18 cellular contexts compared by ENCODE assay signal in the genomic region with DNA sequence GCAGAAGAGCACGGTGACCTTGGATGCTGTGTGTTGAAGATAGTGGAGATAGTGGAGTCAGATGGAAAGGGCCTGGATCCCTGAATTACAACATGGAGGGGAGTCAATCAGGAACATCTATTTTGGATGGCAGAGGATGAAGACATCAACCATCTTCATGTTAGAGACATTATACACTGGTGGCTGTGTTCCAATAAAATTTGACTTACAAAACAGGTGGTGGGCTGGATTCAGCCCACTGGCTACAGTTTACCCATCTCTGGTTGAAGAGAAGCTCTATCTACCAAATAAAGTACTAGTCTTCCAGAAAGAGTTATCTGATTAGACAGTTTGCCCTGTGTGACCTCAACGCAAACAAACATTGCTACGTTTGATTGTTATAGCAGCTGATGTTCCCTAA.
DNase-seq lines count a peak whose midpoint lies in the region; ATAC-seq and TF ChIP-seq lines count a peak whose summit lies in the region.
"Had no signal": no experiment of that assay in that cellular context is flagged by ENCODE, and none has a peak within 500 bp of the region (broad histone marks: within the 10 kb centered on the region; RNA-seq: fewer than 3 reads in every experiment).

No MANE protein-coding gene starts in this region.

- DNase-seq in DMS 273 (lab: John Stamatoyannopoulos, UW; ENCODE audit: unreplicated experiment): peak; percentile 44
- DNase-seq in DMS 273 treated with DMSO at 0.1 percent for 48 hours (lab: John Stamatoyannopoulos, UW): no peak
- no peak for DNase-seq in WTC11 (ENCODE audit: low spot score)
- DNase-seq in NCI-H2081 treated with DMSO at 0.1 percent for 48 hours (lab: John Stamatoyannopoulos, UW): no peak
- DNase-seq in G401 (ENCODE audit: low spot score): no peak
- DNase-seq: Caco-2; CD4-positive, alpha-beta T cell; EL; NCI-H187; NCI-H510A treated with DMSO at 0.1 percent for 48 hours; NCI-H82 had no signal

- H3K27ac ChIP-seq in DOHH2 (ENCODE audit: low read depth, low read length) (no peak overlapping the region), neural cell (ENCODE audit: low read length) (peak overlapping the region; percentile 90)
- H3K27ac ChIP-seq: 22Rv1, SJSA1 had no signal

- 0 out of 2 replicates have a peak, but pooled peaks cover 4% of the 10 kb centered on the region for H4K20me1 ChIP-seq in DOHH2 (ENCODE audit: control insufficient read depth, insufficient read depth, low read depth, low read length)
- no peaks in the 10 kb centered on the region for H4K20me1 ChIP-seq in neural cell (ENCODE audit: insufficient read depth)

- TF ChIP-seq RAD21 in neural cell (conservative IDR thresholded peaks at IDR 0.05): no peak

- H3K9me3 ChIP-seq in DOHH2 (ENCODE audit: control insufficient read depth, insufficient read depth, low read length) (no peaks in the 10 kb centered on the region), neural cell (ENCODE audit: low read length) (no peaks in the 10 kb centered on the region)
- H3K9me3 ChIP-seq: Caco-2, SJSA1 had no signal

- H3F3A ChIP-seq in DOHH2 (ENCODE audit: control insufficient read depth, insufficient read depth) (no peaks in the 10 kb centered on the region), neural cell (ENCODE audit: insufficient read depth, low read length, poor library complexity, severe bottlenecking) (peaks cover 17% of the 10 kb centered on the region)

- H3K4me1 Mint-ChIP-seq in WTC11: peaks cover 20% of the 10 kb centered on the region

- no peak for TF ChIP-seq EP300 in neural cell (conservative IDR thresholded peaks at IDR 0.05; ENCODE audit: poor library complexity, severe bottlenecking)

- peak overlapping the region; percentile 50 for H3K9ac ChIP-seq in neural cell (ENCODE audit: low read length)

- H2AFZ ChIP-seq in neural cell (ENCODE audit: low read depth, low read length): no peak overlapping the region

- H3K27ac Mint-ChIP-seq in WTC11: peak overlapping the region; percentile 42; the same call in 1 of the 2 replicates
- H3K27ac Mint-ChIP-seq: B cell; CD4-positive, alpha-beta T cell had no signal

- H3K27me3 Mint-ChIP-seq in WTC11 (ENCODE audit: low read depth): no peaks in the 10 kb centered on the region
- H3K27me3 Mint-ChIP-seq: B cell; CD4-positive, alpha-beta T cell had no signal

- H3K9me2 ChIP-seq in DOHH2 (replicated peaks; ENCODE audit: control insufficient read depth, low read length) (no peaks in the 10 kb centered on the region), neural cell (ENCODE audit: insufficient read depth, low read length) (no peaks in the 10 kb centered on the region)

- POLR2A ChIA-PET in WTC11 (lab: Charles Lee): no interaction called here

- H3K9me3 Mint-ChIP-seq in WTC11: no peaks in the 10 kb centered on the region
- H3K9me3 Mint-ChIP-seq: CD4-positive, alpha-beta T cell had no signal

- TF ChIP-seq CTCF in DOHH2 (IDR thresholded peaks at IDR 0.05; ENCODE audit: low read depth, low read length, poor library complexity, severe bottlenecking) (no peak), WTC11 (IDR thresholded peaks at IDR 0.05) (no peak), neural cell (IDR thresholded peaks at IDR 0.05; ENCODE audit: poor library complexity, severe bottlenecking) (no peak)

- H3K4me3 Mint-ChIP-seq in WTC11: no peak overlapping the region
- H3K4me3 Mint-ChIP-seq: B cell; CD4-positive, alpha-beta T cell had no signal

- no peak for ATAC-seq in WTC11
- ATAC-seq in HG02610 (IDR thresholded peaks at IDR 0.05; ENCODE audit: unreplicated experiment): no peak
- ATAC-seq: Panc1 had no signal

- H3K79me2 ChIP-seq in DOHH2 (ENCODE audit: control insufficient read depth, low read length) (no peaks in the 10 kb centered on the region), neural cell (replicated peaks; ENCODE audit: insufficient read depth, low read length) (no peaks in the 10 kb centered on the region)

- H3K36me3 Mint-ChIP-seq in WTC11: no peaks in the 10 kb centered on the region

- H3K4me3 ChIP-seq in DOHH2 (ENCODE audit: low read length): no peak overlapping the region
- H3K4me3 ChIP-seq in neural cell (ENCODE audit: low read length): peak overlapping the region; percentile 50
- H3K4me3 ChIP-seq: SJSA1 had no signal

- H3K4me2 ChIP-seq in DOHH2 (ENCODE audit: low read length) (peak overlapping the region; percentile 3; the same call in 1 of the 2 replicates), neural cell (ENCODE audit: low read length) (peak overlapping the region; percentile 41)

- H3K36me3 ChIP-seq in DOHH2 (ENCODE audit: control insufficient read depth, low read length) (no peaks in the 10 kb centered on the region), neural cell (ENCODE audit: insufficient read depth, low read length) (no peaks in the 10 kb centered on the region)
- H3K36me3 ChIP-seq: SJSA1 had no signal

- no peaks in the 10 kb centered on the region for H3K27me3 ChIP-seq in DOHH2 (ENCODE audit: control insufficient read depth, low read length)
- H3K27me3 ChIP-seq in neural cell (ENCODE audit: insufficient read depth, low read depth, low read length): no peaks in the 10 kb centered on the region
- H3K27me3 ChIP-seq: SJSA1 had no signal

- H3K4me1 ChIP-seq in DOHH2 (ENCODE audit: control insufficient read depth, low read length): peaks cover 26% of the 10 kb centered on the region
- H3K4me1 ChIP-seq: Caco-2, SJSA1 had no signal

- CTCF ChIA-PET in WTC11 (lab: Charles Lee): interaction anchor here (1.4 kb wide), 1 partner anchor 245 kb away, joined by 3 read pairs; no protein-coding TSS in a partner anchor

- in situ Hi-C loops in G401 (cut with HindIII; ENCODE audit: low sequenced_read_pairs): no loop called here

TF ChIP-seq in WTC11, 78 proteins besides CTCF, POLR2A, EP300 and RAD21 (continues in another document):
- TF ChIP-seq, protein P1, sequence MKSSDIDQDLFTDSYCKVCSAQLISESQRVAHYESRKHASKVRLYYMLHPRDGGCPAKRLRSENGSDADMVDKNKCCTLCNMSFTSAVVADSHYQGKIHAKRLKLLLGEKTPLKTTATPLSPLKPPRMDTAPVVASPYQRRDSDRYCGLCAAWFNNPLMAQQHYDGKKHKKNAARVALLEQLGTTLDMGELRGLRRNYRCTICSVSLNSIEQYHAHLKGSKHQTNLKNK (CRISPR knock-in tag; IDR thresholded peaks at IDR 0.05): no peak
- TF ChIP-seq, protein P2, sequence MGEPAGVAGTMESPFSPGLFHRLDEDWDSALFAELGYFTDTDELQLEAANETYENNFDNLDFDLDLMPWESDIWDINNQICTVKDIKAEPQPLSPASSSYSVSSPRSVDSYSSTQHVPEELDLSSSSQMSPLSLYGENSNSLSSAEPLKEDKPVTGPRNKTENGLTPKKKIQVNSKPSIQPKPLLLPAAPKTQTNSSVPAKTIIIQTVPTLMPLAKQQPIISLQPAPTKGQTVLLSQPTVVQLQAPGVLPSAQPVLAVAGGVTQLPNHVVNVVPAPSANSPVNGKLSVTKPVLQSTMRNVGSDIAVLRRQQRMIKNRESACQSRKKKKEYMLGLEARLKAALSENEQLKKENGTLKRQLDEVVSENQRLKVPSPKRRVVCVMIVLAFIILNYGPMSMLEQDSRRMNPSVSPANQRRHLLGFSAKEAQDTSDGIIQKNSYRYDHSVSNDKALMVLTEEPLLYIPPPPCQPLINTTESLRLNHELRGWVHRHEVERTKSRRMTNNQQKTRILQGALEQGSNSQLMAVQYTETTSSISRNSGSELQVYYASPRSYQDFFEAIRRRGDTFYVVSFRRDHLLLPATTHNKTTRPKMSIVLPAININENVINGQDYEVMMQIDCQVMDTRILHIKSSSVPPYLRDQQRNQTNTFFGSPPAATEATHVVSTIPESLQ (CRISPR knock-in tag; IDR thresholded peaks at IDR 0.05): no peak
- TF ChIP-seq OVOL2 (CRISPR knock-in tag; IDR thresholded peaks at IDR 0.05; ENCODE audit: borderline replicate concordance): no peak
- no peak for TF ChIP-seq SOX15 (CRISPR knock-in tag; IDR thresholded peaks at IDR 0.05)
- TF ChIP-seq ATF3 (CRISPR knock-in tag; conservative IDR thresholded peaks at IDR 0.05): no peak
- no peak for TF ChIP-seq SMAD4 (CRISPR knock-in tag; IDR thresholded peaks at IDR 0.05)
- TF ChIP-seq NR3C1 (CRISPR knock-in tag; conservative IDR thresholded peaks at IDR 0.05; ENCODE audit: low read depth): no peak

TF ChIP-seq in neural cell, 6 proteins besides CTCF, POLR2A, EP300 and RAD21:
- TF ChIP-seq SMC3 (conservative IDR thresholded peaks at IDR 0.05; ENCODE audit: poor library complexity): no peak
- TF ChIP-seq MXI1 (conservative IDR thresholded peaks at IDR 0.05; ENCODE audit: poor library complexity, severe bottlenecking): no peak
- no peak for TF ChIP-seq REST (IDR thresholded peaks at IDR 0.05; ENCODE audit: borderline replicate concordance)
- no peak for TF ChIP-seq POLR2AphosphoS5 (IDR thresholded peaks at IDR 0.05)
- no peak for TF ChIP-seq EZH2 (IDR thresholded peaks at IDR 0.05; ENCODE audit: borderline replicate concordance, insufficient read depth, low read length, poor library complexity, severe bottlenecking)
- TF ChIP-seq TAF1 (IDR thresholded peaks at IDR 0.05; ENCODE audit: low read depth): no peak
TF ChIP-seq in neural cell: peak in this region for 0.
